Comparison of ENCODE assay signal across 10 cellular contexts in genomic region chr19:35555301-35556005, GRCh38. TPM values are rescaled to one million over a fixed set of nuclear protein-coding genes. Genes with fewer than 3 reads are reported as not detected.
A peak's percentile ranks its signal among the peaks of the same experiment; 100 is the strongest.
DNase-seq lines count a peak whose midpoint lies in the region; FAIRE-seq lines count a peak whose summit lies in the region.
"Had no signal": no experiment of that assay in that cellular context is flagged by ENCODE, and none has a peak within 500 bp of the region (broad histone marks: within the 10 kb centered on the region; RNA-seq: fewer than 3 reads in every experiment).

No MANE protein-coding gene starts in this region.

- DNase-seq in Daoy (ENCODE audit: low read depth) (peak; percentile 62), HTR-8/SVneo (ENCODE audit: insufficient read length, low spot score) (peak; percentile 76), SW480 (ENCODE audit: low spot score) (peak; percentile 79), left kidney (ENCODE audit: low read depth, low spot score) (peak; percentile 36), GF-D8 (lab: John Stamatoyannopoulos, UW) (no peak), T-helper 9 cell (no peak)
- no peak for DNase-seq in activated CD4-positive, alpha-beta T cell treated with anti-CD3 and anti-CD28 coated beads for 48 hours
- no peak for DNase-seq in stimulated activated naive CD4-positive, alpha-beta T cell (lab: John Stamatoyannopoulos, UW)
- DNase-seq: anterior cingulate cortex had no signal

- peak; percentile 79 for FAIRE-seq in HTR-8/SVneo (lab: Jason Lieb, UNC)

RNA-seq across cellular contexts. Expression of gene ATP4A, which starts 8.0 kb away (rescaled TPM):
- not detected in 2 replicates for total RNA-seq in Daoy (2014; rRNA removed; shearing (Covaris generic))
- total RNA-seq: mucosa of descending colon had no signal

RNA-seq across cellular contexts. Expression of gene TMEM147, which starts 10.0 kb away (rescaled TPM):
- total RNA-seq in Daoy (2014; rRNA removed; shearing (Covaris generic)): 113 and 114 TPM in 2 replicates

RNA-seq across cellular contexts. Expression of gene GAPDHS, which starts 22.2 kb away (rescaled TPM):
- not detected in 2 replicates for total RNA-seq in Daoy (2014; rRNA removed; shearing (Covaris generic))
- total RNA-seq: mucosa of descending colon had no signal

RNA-seq across cellular contexts. Expression of gene SBSN, which starts 27.3 kb away (rescaled TPM):
- total RNA-seq in Daoy (2014; rRNA removed; shearing (Covaris generic)): 0.11 TPM in 1 of 2 replicates, not detected in the other
- total RNA-seq: mucosa of descending colon had no signal

RNA-seq across cellular contexts. Expression of gene PMIS2, which starts 30.5 kb away (rescaled TPM):
- total RNA-seq in Daoy (2014; rRNA removed; shearing (Covaris generic)): not detected in 2 replicates
- total RNA-seq: mucosa of descending colon had no signal

Comparison
In these comparisons a context has a peak if more than half of its experiments do, and no peak if none do; other contexts are left out.
1. DNase-seq: peak in Daoy (single experiment), HTR-8/SVneo (single experiment), SW480 (single experiment) and left kidney (single experiment); none in GF-D8 (single experiment), T-helper 9 cell (single experiment), activated CD4-positive, alpha-beta T cell treated with anti-CD3 and anti-CD28 coated beads for 48 hours (single experiment) and stimulated activated naive CD4-positive, alpha-beta T cell (0 of 6).